In genomic region chr10:63258920-63259678, GRCh38 we compare ENCODE assay signal across 10 cellular contexts.
DNase-seq lines count a peak whose midpoint lies in the region; ATAC-seq, FAIRE-seq and TF ChIP-seq lines count a peak whose summit lies in the region.
"Had no signal": no experiment of that assay in that cellular context is flagged by ENCODE, and none has a peak within 500 bp of the region (broad histone marks: within the 10 kb centered on the region; RNA-seq: fewer than 3 reads in every experiment).

No MANE protein-coding gene starts in this region.

- TF ChIP-seq CTCF in A673 (conservative IDR thresholded peaks at IDR 0.05; ENCODE audit: low read depth, low read length) (no peak), type B pancreatic cell (conservative IDR thresholded peaks at IDR 0.05) (no peak)

- H3K9me3 Mint-ChIP-seq in activated T-helper 17 cell treated with anti-CD3 and anti-CD28 coated beads, Interleukin-2, amount 50 U/mL, for 72 hours: no peaks in the 10 kb centered on the region
- H3K9me3 Mint-ChIP-seq in memory B cell: no peaks in the 10 kb centered on the region
- no peaks in the 10 kb centered on the region for H3K9me3 Mint-ChIP-seq in type B pancreatic cell

- no peak for ATAC-seq in activated T-helper 17 cell treated with anti-CD3 and anti-CD28 coated beads, Interleukin-2, amount 50 U/mL, for 72 hours (replicated peaks)
- ATAC-seq in memory B cell (ENCODE audit: low read depth): no peak
- no peak for ATAC-seq in HG02970 (IDR thresholded peaks at IDR 0.05; ENCODE audit: low FRiP score, unreplicated experiment)

- H3K4me3 ChIP-seq in A673 (ENCODE audit: low read depth, low read length, poor library complexity, severe bottlenecking): no peak overlapping the region

- intact Hi-C loops in A673 (cut with micrococcal nuclease; ENCODE audit: unreplicated experiment): no loop called here

- no peaks in the 10 kb centered on the region for H3K27me3 ChIP-seq in A673 (replicated peaks; ENCODE audit: insufficient read depth, low read depth, low read length, poor library complexity)

- peaks cover 45% of the 10 kb centered on the region for H3K4me1 Mint-ChIP-seq in activated T-helper 17 cell treated with anti-CD3 and anti-CD28 coated beads, Interleukin-2, amount 50 U/mL, for 72 hours
- H3K4me1 Mint-ChIP-seq in memory B cell: peaks cover 44% of the 10 kb centered on the region
- H3K4me1 Mint-ChIP-seq in type B pancreatic cell (ENCODE audit: unreplicated experiment): peaks cover 21% of the 10 kb centered on the region

- H3K36me3 ChIP-seq in A673 (ENCODE audit: insufficient read depth, low read length, poor library complexity, severe bottlenecking): peaks cover 6% of the 10 kb centered on the region

- DNase-seq in A673 (ENCODE audit: low spot score) (no peak), GM18507 (ENCODE audit: extremely low spot score, insufficient read length, low read depth) (no peak), memory B cell (ENCODE audit: low spot score in 2 of 2) (no peak), type B pancreatic cell (ENCODE audit: extremely low spot score, unreplicated experiment) (no peak), cerebellum (ENCODE audit: low spot score) (no peak), NCI-H1417 treated with DMSO at 0.1 percent for 48 hours (lab: John Stamatoyannopoulos, UW) (no peak)
- DNase-seq: NCI-H2107 had no signal

- H3K9me3 ChIP-seq in A673 (ENCODE audit: low read depth, low read length, poor library complexity, severe bottlenecking): no peaks in the 10 kb centered on the region

- BruUV-seq in A673 (replicated peaks; lab: Mats Ljungman, UMichigan): no TSS peak

- no peaks in the 10 kb centered on the region for H3K27me3 Mint-ChIP-seq in activated T-helper 17 cell treated with anti-CD3 and anti-CD28 coated beads, Interleukin-2, amount 50 U/mL, for 72 hours
- H3K27me3 Mint-ChIP-seq in memory B cell (no peaks in the 10 kb centered on the region), type B pancreatic cell (no peaks in the 10 kb centered on the region)

- POLR2A ChIA-PET in A673 (lab: Charles Lee; ENCODE audit: low non-redundant PET): interaction anchor here (1.0 kb wide), 1 partner anchor 10 kb away, joined by 5 read pairs; no protein-coding TSS in a partner anchor

- peaks cover 66% of the 10 kb centered on the region for H3K4me1 ChIP-seq in A673 (ENCODE audit: insufficient read depth, low read length, poor library complexity, severe bottlenecking)

- peak overlapping the region; percentile 70 for H3K27ac Mint-ChIP-seq in activated T-helper 17 cell treated with anti-CD3 and anti-CD28 coated beads, Interleukin-2, amount 50 U/mL, for 72 hours
- H3K27ac Mint-ChIP-seq in memory B cell: peak overlapping the region; percentile 84
- no peak overlapping the region for H3K27ac Mint-ChIP-seq in type B pancreatic cell

- H3K27ac ChIP-seq in A673 (ENCODE audit: low read depth, low read length, poor library complexity, severe bottlenecking): peak overlapping the region; percentile 17
- H3K27ac ChIP-seq: RWPE1 had no signal

- peak overlapping the region; percentile 36 for H3K4me3 Mint-ChIP-seq in activated T-helper 17 cell treated with anti-CD3 and anti-CD28 coated beads, Interleukin-2, amount 50 U/mL, for 72 hours
- H3K4me3 Mint-ChIP-seq in memory B cell (peak overlapping the region; percentile 85), type B pancreatic cell (no peak overlapping the region)

- peak; percentile 41 for FAIRE-seq in GM18507 (lab: Jason Lieb, UNC)

- CTCF ChIA-PET in A673 (lab: Charles Lee): no interaction called here

- H3K36me3 Mint-ChIP-seq in activated T-helper 17 cell treated with anti-CD3 and anti-CD28 coated beads, Interleukin-2, amount 50 U/mL, for 72 hours (ENCODE audit: low read depth): peaks cover 84% of the 10 kb centered on the region
- peaks cover 17% of the 10 kb centered on the region for H3K36me3 Mint-ChIP-seq in memory B cell
- peaks cover 28% of the 10 kb centered on the region for H3K36me3 Mint-ChIP-seq in type B pancreatic cell
